In the genomic region with DNA sequence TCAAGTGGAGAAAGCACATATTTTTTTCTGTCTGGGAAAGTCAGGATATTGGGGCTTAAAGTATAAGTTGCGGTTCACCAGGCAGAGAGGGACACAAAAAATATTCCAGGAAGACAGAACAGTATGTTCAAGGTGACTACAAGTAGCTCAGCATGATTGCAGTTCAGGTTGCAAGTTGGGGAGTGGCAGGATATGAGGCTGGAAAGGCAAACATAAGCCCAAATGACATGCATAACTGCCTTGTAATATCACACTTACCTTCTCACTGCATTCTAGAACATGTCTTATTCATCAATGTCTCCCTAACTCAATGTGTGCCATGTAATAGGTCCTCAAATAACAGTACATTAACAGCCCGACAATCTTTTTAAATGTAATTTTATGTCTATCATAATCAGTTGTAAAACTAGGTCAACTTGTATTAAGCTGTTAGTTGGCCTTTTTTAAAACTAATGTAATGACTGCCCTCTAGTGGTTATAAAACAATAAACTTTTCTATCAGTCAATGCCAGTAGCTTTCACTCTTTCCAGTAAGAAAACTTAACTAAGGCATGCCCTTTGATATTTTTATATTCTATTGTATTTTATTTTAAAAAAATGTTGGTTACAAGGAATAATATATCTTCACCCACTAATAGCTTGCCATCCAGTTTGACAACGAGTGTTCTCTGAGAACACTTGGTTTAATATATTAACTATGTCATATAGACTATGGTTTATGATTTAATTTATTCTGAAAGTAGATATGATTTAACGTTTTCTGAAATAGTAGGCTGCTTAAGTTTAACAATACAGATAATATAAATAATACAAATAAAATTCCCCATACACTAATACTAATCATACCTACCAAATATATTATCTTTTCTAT, we compare ENCODE assay signal across 8 cellular contexts. TPM values are rescaled to one million over a fixed set of nuclear protein-coding genes. Genes with fewer than 3 reads are reported as not detected.
DNase-seq lines count a peak whose midpoint lies in the region; ATAC-seq and TF ChIP-seq lines count a peak whose summit lies in the region.

No MANE protein-coding gene starts in this region.

- H3K4me2 ChIP-seq in OCI-LY1 (ENCODE audit: low read length): no peak overlapping the region

- no peaks in the 10 kb centered on the region for H3F3A ChIP-seq in OCI-LY1 (ENCODE audit: insufficient read depth, low read length)

- H3K27ac ChIP-seq in OCI-LY1 (ENCODE audit: low read depth, low read length, poor library complexity, severe bottlenecking) (no peak overlapping the region), dorsolateral prefrontal cortex (no peak overlapping the region)

- H3K9ac ChIP-seq in OCI-LY1 (ENCODE audit: low read length): no peak overlapping the region

- intact Hi-C loops in dorsolateral prefrontal cortex (cut with DNase I): loop anchor here in 1 of 2 donors (2.0 kb wide), 1 partner anchor 147 kb away; no protein-coding TSS in a partner anchor

- no peaks in the 10 kb centered on the region for H3K79me2 ChIP-seq in OCI-LY1 (ENCODE audit: insufficient read depth, low read length)

- no peaks in the 10 kb centered on the region for H3K36me3 ChIP-seq in OCI-LY1 (ENCODE audit: insufficient read depth, low read length)

- DNase-seq in DMS114 treated with DMSO at 0.1 percent for 48 hours (lab: John Stamatoyannopoulos, UW; ENCODE audit: unreplicated experiment): peak; percentile 41
- DNase-seq in HuH-7 (ENCODE audit: low spot score): peak; percentile 49
- DNase-seq in dorsolateral prefrontal cortex: no peak
- peak; percentile 58 for DNase-seq in mucosa of gallbladder (ENCODE audit: low spot score)
- no peak for DNase-seq in HuH-7.5 (ENCODE audit: low spot score)

- TF ChIP-seq CTCF in OCI-LY1 (IDR thresholded peaks at IDR 0.05; ENCODE audit: low read length) (peak; percentile 48), dorsolateral prefrontal cortex (IDR thresholded peaks at IDR 0.05 in 54 of 56, conservative IDR thresholded peaks at IDR 0.05 in 2 of 56; ENCODE audit: low read depth in 1 of 56, partially characterized antibody in 56 of 56) (peak; percentile 58 to 92 (median 76))

- H3K9me3 ChIP-seq in OCI-LY1 (ENCODE audit: low read length): no peaks in the 10 kb centered on the region

- H4K20me1 ChIP-seq in OCI-LY1 (ENCODE audit: insufficient read depth, low read length): no peaks in the 10 kb centered on the region

- H3K4me3 ChIP-seq in OCI-LY1 (ENCODE audit: low read depth, low read length, poor library complexity, severe bottlenecking) (no peak overlapping the region), dorsolateral prefrontal cortex (no peak overlapping the region)

- no peaks in the 10 kb centered on the region for H3K9me2 ChIP-seq in OCI-LY1 (ENCODE audit: low read depth, low read length)

- H2AFZ ChIP-seq in OCI-LY1 (ENCODE audit: low read length): no peak overlapping the region

- no peaks in the 10 kb centered on the region for H3K27me3 ChIP-seq in OCI-LY1 (ENCODE audit: insufficient read depth, low read length)
- no peaks in the 10 kb centered on the region for H3K27me3 ChIP-seq in dorsolateral prefrontal cortex

- H3K4me1 ChIP-seq in OCI-LY1 (ENCODE audit: insufficient read depth, low read length, severe bottlenecking): no peaks in the 10 kb centered on the region

- ATAC-seq in GM21381 (IDR thresholded peaks at IDR 0.05; ENCODE audit: unreplicated experiment): peak; percentile 60
- ATAC-seq in activated CD4-positive, CD25-positive, alpha-beta regulatory T cell treated with anti-CD3 and anti-CD28 coated beads, Interleukin-2, amount 50 U/mL, for 24 hours: no peak

RNA-seq across cellular contexts. Expression of gene CFAP300, which starts 39.4 kb away (rescaled TPM):
- total RNA-seq in dorsolateral prefrontal cortex (1 to 10 TPM in 91 of 120 experiments, under 1 TPM in 29; 0.36 to 5.7 (median 1.5) TPM), mucosa of gallbladder (7.1 TPM)

Comparison
In these comparisons a context has a peak if more than half of its experiments do, and no peak if none do; other contexts are left out.
1. DNase-seq: peak in DMS114 treated with DMSO at 0.1 percent for 48 hours (single experiment), HuH-7 (single experiment) and mucosa of gallbladder (single experiment); none in dorsolateral prefrontal cortex (0 of 10) and HuH-7.5 (single experiment).